Comparison of ENCODE assay signal across 20 cellular contexts in genomic region chr2:144801325-144801724, GRCh38.
"Had no signal": no experiment of that assay in that cellular context is flagged by ENCODE, and none has a peak within 500 bp of the region (broad histone marks: within the 10 kb centered on the region; RNA-seq: fewer than 3 reads in every experiment).

No MANE protein-coding gene starts in this region.

- ATAC-seq: activated naive CD8-positive, alpha-beta T cell treated with anti-CD3 and anti-CD28 coated beads, Interleukin-2, amount 50 U/mL, for 24 hours; activated T-helper 17 cell treated with anti-CD3 and anti-CD28 coated beads, Interleukin-2, amount 50 U/mL, for 72 hours; sciatic nerve; upper lobe of right lung had no signal

- FAIRE-seq: colon, endometrium had no signal

- H3K4me3 Mint-ChIP-seq: activated naive CD8-positive, alpha-beta T cell treated with anti-CD3 and anti-CD28 coated beads, Interleukin-2, amount 50 U/mL, for 24 hours; activated T-helper 17 cell treated with anti-CD3 and anti-CD28 coated beads, Interleukin-2, amount 50 U/mL, for 72 hours; nephron progenitor cell had no signal

- H3K9me3 ChIP-seq: ascending aorta, esophagus squamous epithelium, ovary, stomach, thoracic aorta, upper lobe of right lung had no signal

- H3K27ac Mint-ChIP-seq: activated naive CD8-positive, alpha-beta T cell treated with anti-CD3 and anti-CD28 coated beads, Interleukin-2, amount 50 U/mL, for 24 hours; activated T-helper 17 cell treated with anti-CD3 and anti-CD28 coated beads, Interleukin-2, amount 50 U/mL, for 72 hours; nephron progenitor cell had no signal

- H3K4me1 ChIP-seq: ascending aorta, esophagus squamous epithelium, stomach, upper lobe of right lung had no signal

- H3K9me3 Mint-ChIP-seq: activated naive CD8-positive, alpha-beta T cell treated with anti-CD3 and anti-CD28 coated beads, Interleukin-2, amount 50 U/mL, for 24 hours; activated T-helper 17 cell treated with anti-CD3 and anti-CD28 coated beads, Interleukin-2, amount 50 U/mL, for 72 hours; nephron progenitor cell had no signal

- H3K36me3 ChIP-seq: ascending aorta, cardiac muscle cell, esophagus squamous epithelium, ovary, stomach, thoracic aorta, upper lobe of right lung had no signal

- H3K27ac ChIP-seq: ascending aorta, cardiac muscle cell, esophagus squamous epithelium, ovary, stomach, thoracic aorta, upper lobe of right lung had no signal

- H3K4me1 Mint-ChIP-seq: activated naive CD8-positive, alpha-beta T cell treated with anti-CD3 and anti-CD28 coated beads, Interleukin-2, amount 50 U/mL, for 24 hours; activated T-helper 17 cell treated with anti-CD3 and anti-CD28 coated beads, Interleukin-2, amount 50 U/mL, for 72 hours had no signal

- DNase-seq: activated CD4-positive, alpha-beta T cell treated with anti-CD3 and anti-CD28 coated beads, Interleukin-2, amount 50 U/mL, for 4 hours; activated CD4-positive, CD25-positive, alpha-beta regulatory T cell treated with anti-CD3 and anti-CD28 coated beads, Interleukin-2, amount 50 U/mL, for 72 hours; activated naive CD4-positive, alpha-beta T cell treated with Interleukin-2 at 50 U/mL for 16 hours; activated naive CD8-positive, alpha-beta T cell treated with anti-CD3 and anti-CD28 coated beads, Interleukin-2, amount 50 U/mL, for 24 hours; activated T-cell treated with anti-CD3 and anti-CD28 coated beads for 4 hours; esophagus squamous epithelium; nephron progenitor cell; ovary; stimulated activated CD4-positive, alpha-beta T cell treated with anti-CD3 and anti-CD28 coated beads, Interleukin-2, amount 100 ng/mL, for 24 hours; stomach; T-helper 1 cell; T1000; upper lobe of right lung had no signal

- H3K4me3 ChIP-seq: ascending aorta, cardiac muscle cell, esophagus squamous epithelium, ovary, stomach, thoracic aorta, upper lobe of right lung had no signal

- H3K27me3 ChIP-seq: ascending aorta, cardiac muscle cell, esophagus squamous epithelium, ovary, stomach, upper lobe of right lung had no signal
